ENCODE assay signal across 11 cellular contexts in genomic region chr12:115440438-115440837, GRCh38.
DNase-seq lines count a peak whose midpoint lies in the region; ATAC-seq, FAIRE-seq and TF ChIP-seq lines count a peak whose summit lies in the region.
"Had no signal": no experiment of that assay in that cellular context is flagged by ENCODE, and none has a peak within 500 bp of the region (broad histone marks: within the 10 kb centered on the region; RNA-seq: fewer than 3 reads in every experiment).

No MANE protein-coding gene starts in this region.

- H3K4me3 ChIP-seq in AG04449 (ENCODE audit: low read depth, low read length) (no peak overlapping the region), astrocyte of the cerebellum (ENCODE audit: low read depth, low read length) (no peak overlapping the region), hepatocyte (no peak overlapping the region), HAP-1 (no peak overlapping the region)
- H3K4me3 ChIP-seq: neural progenitor cell, tibial artery had no signal

- H3K4me1 ChIP-seq in hepatocyte (ENCODE audit: insufficient read depth) (peaks cover 4% of the 10 kb centered on the region), HAP-1 (peaks cover 7% of the 10 kb centered on the region; the same call in 1 of the 2 replicates)
- H3K4me1 ChIP-seq: neural progenitor cell, tibial artery had no signal

- no peak for TF ChIP-seq CTCF in AG04449 (IDR thresholded peaks at IDR 0.05; ENCODE audit: insufficient read depth, low read length, missing control alignments)
- TF ChIP-seq CTCF in astrocyte of the cerebellum (IDR thresholded peaks at IDR 0.05; ENCODE audit: low read depth, low read length, missing control alignments) = no peak
- TF ChIP-seq CTCF in hepatocyte (IDR thresholded peaks at IDR 0.05; ENCODE audit: poor library complexity) = no peak

- H3K9me2 ChIP-seq in hepatocyte (replicated peaks; ENCODE audit: insufficient read depth) = no peaks in the 10 kb centered on the region

- no peaks in the 10 kb centered on the region for H4K20me1 ChIP-seq in hepatocyte (ENCODE audit: insufficient read depth, poor library complexity, severe bottlenecking)

- WGBS in hepatocyte (ENCODE audit: low lambda C conversion rate, missing lambda C conversion rate) = 69% methylated on average over 3 of the region's 3 CpGs

- no peak overlapping the region for H2AFZ ChIP-seq in hepatocyte
- H2AFZ ChIP-seq: neural progenitor cell had no signal

- DNase-seq in AG04449 (ENCODE audit: low read depth, low spot score) = peak; percentile 14
- DNase-seq in HTR-8/SVneo (ENCODE audit: insufficient read length, low spot score) = peak; percentile 59
- peak; percentile 12 for DNase-seq in astrocyte of the cerebellum (ENCODE audit: low read depth)
- DNase-seq in hepatocyte (ENCODE audit: low spot score) = peak; percentile 63
- DNase-seq in HAP-1 (ENCODE audit: low spot score in 2 of 2) = no peak
- DNase-seq in left lobe of liver (ENCODE audit: low spot score) = no peak
- DNase-seq: NCI-H1092, tibial artery had no signal

- H3K27me3 ChIP-seq in hepatocyte (no peaks in the 10 kb centered on the region), HAP-1 (ENCODE audit: low read depth) (no peaks in the 10 kb centered on the region)
- H3K27me3 ChIP-seq: neural progenitor cell, tibial artery had no signal

- H3K36me3 ChIP-seq in hepatocyte (replicated peaks; ENCODE audit: insufficient read depth, low read depth) (no peaks in the 10 kb centered on the region), HAP-1 (replicated peaks) (no peaks in the 10 kb centered on the region)
- H3K36me3 ChIP-seq: neural progenitor cell, tibial artery had no signal

- ATAC-seq in HG02763 (IDR thresholded peaks at IDR 0.05; ENCODE audit: unreplicated experiment) = no peak
- ATAC-seq in left lobe of liver = no peak
- no peak for ATAC-seq in GM21515 (IDR thresholded peaks at IDR 0.05; ENCODE audit: unreplicated experiment)

- in situ Hi-C loops in astrocyte of the cerebellum (cut with HindIII; ENCODE audit: low sequenced_read_pairs) (no loop called here), HAP-1 (cut with MboI; ENCODE audit: low sequenced_read_pairs) (no loop called here)

- no peak overlapping the region for H3K27ac ChIP-seq in hepatocyte
- H3K27ac ChIP-seq: neural progenitor cell, tibial artery had no signal

- H3K79me2 ChIP-seq in hepatocyte = no peaks in the 10 kb centered on the region

- no peak overlapping the region for H3K4me2 ChIP-seq in hepatocyte
- H3K4me2 ChIP-seq: neural progenitor cell had no signal

- H3K9me3 ChIP-seq in hepatocyte (ENCODE audit: low read depth) = no peaks in the 10 kb centered on the region
- no peaks in the 10 kb centered on the region for H3K9me3 ChIP-seq in HAP-1
- H3K9me3 ChIP-seq: tibial artery had no signal

- peak; percentile 20 for FAIRE-seq in HTR-8/SVneo (lab: Jason Lieb, UNC)

- CTCF ChIA-PET in AG04449 (lab: Yijun Ruan, JAX) = no interaction called here

- POLR2A ChIA-PET in AG04449 (lab: Yijun Ruan, JAX) = no interaction called here

Comparison
In these comparisons a context has a peak if more than half of its experiments do, and no peak if none do; other contexts are left out.
1. DNase-seq: peak in AG04449 (single experiment), HTR-8/SVneo (single experiment), astrocyte of the cerebellum (single experiment) and hepatocyte (single experiment); none in HAP-1 (0 of 2) and left lobe of liver (single experiment).